In genomic region chr2:28089486-28089885, GRCh38 we compare ENCODE assay signal across 23 cellular contexts.
DNase-seq lines count a peak whose midpoint lies in the region; FAIRE-seq and TF ChIP-seq lines count a peak whose summit lies in the region.
"Had no signal": no experiment of that assay in that cellular context is flagged by ENCODE, and none has a peak within 500 bp of the region (broad histone marks: within the 10 kb centered on the region; RNA-seq: fewer than 3 reads in every experiment).

No MANE protein-coding gene starts in this region.

- H3K36me3 ChIP-seq in PC-9 (ENCODE audit: low read depth), result no peaks in the 10 kb centered on the region
- H3K36me3 ChIP-seq in small intestine (ENCODE audit: control insufficient read depth in 2 of 2, insufficient read depth in 2 of 2, low read length in 2 of 2), result no peaks in the 10 kb centered on the region
- H3K36me3 ChIP-seq: MG63 had no signal

- POLR2A ChIA-PET in PC-9 (lab: Charles Lee; ENCODE audit: unreplicated experiment), result no interaction called here

- H3K4me2 ChIP-seq in PC-9, result no peak overlapping the region
- H3K4me2 ChIP-seq: BLaER1 treated with 17β-estradiol and CSF1 and Interleukin-3, amounts not matched to agents 10 nM and 100 nM had no signal

- H3K9me3 ChIP-seq in PC-9 (ENCODE audit: insufficient read depth, low read depth) (no peaks in the 10 kb centered on the region), small intestine (ENCODE audit: control insufficient read depth, low read depth) (no peaks in the 10 kb centered on the region)
- H3K9me3 ChIP-seq: BLaER1 treated with 17β-estradiol and CSF1 and Interleukin-3, amounts not matched to agents 10 nM and 100 nM; Caco-2; MG63 had no signal

- no peaks in the 10 kb centered on the region for H3F3A ChIP-seq in PC-9 (ENCODE audit: insufficient read depth, low read depth)

- DNase-seq in H54 (ENCODE audit: insufficient read length, low spot score), result no peak
- DNase-seq in PC-9, result no peak
- no peak for DNase-seq in small intestine
- DNase-seq in AG08395 (ENCODE audit: low spot score), result no peak
- no peak for DNase-seq in NOMO-1 (lab: John Stamatoyannopoulos, UW; ENCODE audit: unreplicated experiment in 2 of 2)
- DNase-seq in cerebellar nuclear complex (lab: John Stamatoyannopoulos, UW), result no peak
- DNase-seq: ACHN; Caco-2; CD4-positive, alpha-beta memory T cell; DMS 273 treated with DMSO at 0.1 percent for 48 hours; DMS79 treated with DMSO at 0.1 percent for 48 hours; Karpas-422; MG63; NCI-H1048; NCI-H1417 treated with DMSO at 0.1 percent for 48 hours; NCI-H187 treated with DMSO at 0.1 percent for 48 hours; NCI-H2107; NCI-H446 treated with DMSO at 0.1 percent for 48 hours; NCI-H526 treated with DMSO at 0.1 percent for 48 hours; SIG-M5 had no signal

- WGBS in small intestine, 3 donors, result 78 to 100% (median 96%) methylated on average over 1 of the region's 1 CpG

- H3K27ac ChIP-seq in PC-9, result peak overlapping the region; percentile 22; the same call in 1 of the 2 replicates
- H3K27ac ChIP-seq in small intestine (ENCODE audit: low read depth in 1 of 2, low read length in 1 of 2), result no peak overlapping the region
- H3K27ac ChIP-seq: BLaER1 treated with 17β-estradiol and CSF1 and Interleukin-3, amounts not matched to agents 10 nM and 100 nM; RWPE1 had no signal

- intact Hi-C loops in PC-9 (cut with micrococcal nuclease; ENCODE audit: unreplicated experiment), result no loop called here

- no peaks in the 10 kb centered on the region for H4K20me1 ChIP-seq in PC-9 (ENCODE audit: insufficient read depth)
- H4K20me1 ChIP-seq: BLaER1 treated with 17β-estradiol and CSF1 and Interleukin-3, amounts not matched to agents 10 nM and 100 nM had no signal

- peak; percentile 30 for FAIRE-seq in H54 (lab: Jason Lieb, UNC)
- peak; percentile 36 for FAIRE-seq in islet of Langerhans (lab: Jason Lieb, UNC)
- peak; percentile 73 for FAIRE-seq in small intestine (lab: Jason Lieb, UNC)

- H2AFZ ChIP-seq in PC-9, result no peak overlapping the region

- H3K79me2 ChIP-seq in PC-9 (ENCODE audit: low read depth), result no peaks in the 10 kb centered on the region

- CTCF ChIA-PET in PC-9 (lab: Charles Lee), result no interaction called here

- TF ChIP-seq POLR2A in H54 (IDR thresholded peaks at IDR 0.05; ENCODE audit: low read depth, low read length), result no peak

- no peaks in the 10 kb centered on the region for H3K9me2 ChIP-seq in PC-9 (ENCODE audit: insufficient read depth)

- H3K4me3 ChIP-seq in PC-9 (no peak overlapping the region), small intestine (ENCODE audit: low read depth in 1 of 2, low read length in 2 of 2) (no peak overlapping the region)
- H3K4me3 ChIP-seq: BLaER1 treated with 17β-estradiol and CSF1 and Interleukin-3, amounts not matched to agents 10 nM and 100 nM; MG63 had no signal

- BruUV-seq in PC-9 (replicated peaks; lab: Mats Ljungman, UMichigan), result no TSS peak

- H3K27me3 ChIP-seq in PC-9 (ENCODE audit: insufficient read depth, low read depth) (no peaks in the 10 kb centered on the region), small intestine (ENCODE audit: control insufficient read depth in 2 of 2, insufficient read depth in 2 of 2, low read length in 2 of 2) (no peaks in the 10 kb centered on the region)
- H3K27me3 ChIP-seq: BLaER1 treated with 17β-estradiol and CSF1 and Interleukin-3, amounts not matched to agents 10 nM and 100 nM; MG63 had no signal

- TF ChIP-seq CTCF in PC-9 (conservative IDR thresholded peaks at IDR 0.05), result no peak

- H3K4me1 ChIP-seq in PC-9 (replicated peaks; ENCODE audit: insufficient read depth) (peaks cover 12% of the 10 kb centered on the region), small intestine (ENCODE audit: control insufficient read depth in 2 of 2, insufficient read depth in 1 of 2, low read depth in 1 of 2, low read length in 1 of 2) (no peaks in the 10 kb centered on the region)
